19 cellular contexts compared by ENCODE assay signal in genomic region chr6:31721351-31722020, GRCh38. TPM values are rescaled to one million over a fixed set of nuclear protein-coding genes. Genes with fewer than 3 reads are reported as not detected.
A peak's percentile ranks its signal among the peaks of the same experiment; 100 is the strongest.
DNase-seq lines count a peak whose midpoint lies in the region; ATAC-seq and TF ChIP-seq lines count a peak whose summit lies in the region.
"Had no signal": no experiment of that assay in that cellular context is flagged by ENCODE, and none has a peak within 500 bp of the region (broad histone marks: within the 10 kb centered on the region; RNA-seq: fewer than 3 reads in every experiment).

Gene LY6G6C (minus strand): TSS chr6:31721746. CDS start chr6:31721679, 67 bp downstream.

- TF ChIP-seq EP300 in upper lobe of left lung (IDR thresholded peaks at IDR 0.05) = no peak

- H3K4me3 Mint-ChIP-seq in Calu3 (ENCODE audit: low read depth, unreplicated experiment) (no peak within 1 kb of the TSS), neural progenitor cell (peak within 1 kb of the TSS; percentile 33)

- ATAC-seq in upper lobe of left lung (ENCODE audit: low FRiP score in 2 of 2) (no peak), HG02588 (IDR thresholded peaks at IDR 0.05; ENCODE audit: unreplicated experiment) (no peak)
- ATAC-seq: SK-N-SH treated with all-trans-retinoic acid at 6 μM for 48 hours had no signal

- H4K20me1 ChIP-seq in BLaER1 (peaks cover 23% of the 10 kb centered on the region), neural progenitor cell (ENCODE audit: low read depth) (no peaks in the 10 kb centered on the region)

- H3K9ac ChIP-seq in BLaER1 (no peak within 1 kb of the TSS), neural progenitor cell (no peak within 1 kb of the TSS)
- H3K9ac ChIP-seq: KMS-11 had no signal

- H3K4me2 ChIP-seq in BLaER1 (peak within 1 kb of the TSS; percentile 99), neural progenitor cell (no peak within 1 kb of the TSS)
- H3K4me2 ChIP-seq: KMS-11 had no signal

- H3K27me3 Mint-ChIP-seq in Calu3 (ENCODE audit: unreplicated experiment) (peaks cover 15% of the 10 kb centered on the region), neural progenitor cell (ENCODE audit: insufficient read depth, low read depth) (peaks cover 11% of the 10 kb centered on the region)

- no peak within 1 kb of the TSS for H2AFZ ChIP-seq in neural progenitor cell (replicated peaks)

- WGBS in esophagus, 2 donors = 83 to 89% methylated on average over 4 of the region's 4 CpGs
- 87 to 90% methylated on average over 4 of the region's 4 CpGs for WGBS in upper lobe of left lung, 2 donors

- H3K27ac ChIP-seq in BLaER1 (peak within 1 kb of the TSS; percentile 66; the same call in 1 of the 2 replicates), esophagus (ENCODE audit: low read depth in 2 of 2, low read length in 1 of 2) (peak within 1 kb of the TSS; percentile 21 to 97), neural progenitor cell (no peak within 1 kb of the TSS), upper lobe of left lung (no peak within 1 kb of the TSS)
- H3K27ac ChIP-seq: KMS-11 had no signal

- H3K9me3 ChIP-seq in BLaER1 (no peaks in the 10 kb centered on the region), esophagus (ENCODE audit: control insufficient read depth in 2 of 2, insufficient read depth in 1 of 2, low read depth in 1 of 2, low read length in 1 of 2) (no peaks in the 10 kb centered on the region), neural progenitor cell (ENCODE audit: low read depth) (no peaks in the 10 kb centered on the region), upper lobe of left lung (no peaks in the 10 kb centered on the region), BE2C (no peaks in the 10 kb centered on the region)

- H3K36me3 Mint-ChIP-seq in Calu3 (ENCODE audit: insufficient read depth, unreplicated experiment) (peaks cover 13% of the 10 kb centered on the region), neural progenitor cell (peaks cover 15% of the 10 kb centered on the region)

- H3K79me2 ChIP-seq in neural progenitor cell (ENCODE audit: low read depth) = no peaks in the 10 kb centered on the region

- TF ChIP-seq POLR2A in upper lobe of left lung (IDR thresholded peaks at IDR 0.05) = no peak

- H3K9me3 Mint-ChIP-seq in Calu3 (ENCODE audit: low read depth, unreplicated experiment) = no peaks in the 10 kb centered on the region
- H3K9me3 Mint-ChIP-seq in neural progenitor cell = no peaks in the 10 kb centered on the region

- TF ChIP-seq CTCF in Calu3 (IDR thresholded peaks at IDR 0.05; ENCODE audit: unreplicated experiment) (no peak), neural progenitor cell (IDR thresholded peaks at IDR 0.05) (no peak), upper lobe of left lung (IDR thresholded peaks at IDR 0.05) (no peak), BE2C (IDR thresholded peaks at IDR 0.05; ENCODE audit: low read depth, low read length) (no peak)

- H3K4me1 Mint-ChIP-seq in Calu3 (ENCODE audit: low read depth, unreplicated experiment) (peaks cover 34% of the 10 kb centered on the region), neural progenitor cell (peaks cover 17% of the 10 kb centered on the region)

- CTCF ChIA-PET in Calu3 (lab: Charles Lee) = interaction anchor here (1.3 kb wide), 1 partner anchor 18 kb away, joined by 3 read pairs; the partner anchor contains the start of gene ABHD16A

- DNase-seq in Calu3 (no peak), neural progenitor cell (ENCODE audit: low spot score) (no peak), upper lobe of left lung (no peak), BE2C (no peak), NCI-H446 treated with DMSO at 0.1 percent for 48 hours (lab: John Stamatoyannopoulos, UW) (no peak)
- DNase-seq: DMS153, MM.1S, NCI-H1105, NCI-H1694 treated with DMSO at 0.1 percent for 48 hours, NCI-H446, NCI-H748 treated with DMSO at 0.1 percent for 48 hours, SHP77 had no signal

- peaks cover 16% of the 10 kb centered on the region for H3F3A ChIP-seq in neural progenitor cell (ENCODE audit: low read depth)

- H3K27ac Mint-ChIP-seq in Calu3 (ENCODE audit: unreplicated experiment) (peak within 1 kb of the TSS; percentile 0), neural progenitor cell (no peak within 1 kb of the TSS)

- peaks cover 53% of the 10 kb centered on the region for H3K4me1 ChIP-seq in BLaER1
- H3K4me1 ChIP-seq in esophagus (ENCODE audit: control insufficient read depth in 2 of 2, insufficient read depth in 2 of 2, low read length in 1 of 2) = peaks cover 0 to 25% of the 10 kb centered on the region in 2 donors
- H3K4me1 ChIP-seq in neural progenitor cell = no peaks in the 10 kb centered on the region
- H3K4me1 ChIP-seq in upper lobe of left lung = peaks cover 8 to 19% (median 11%) of the 10 kb centered on the region in 4 donors
- no peaks in the 10 kb centered on the region; the same call in 1 of the 2 replicates for H3K4me1 ChIP-seq in BE2C

- H3K36me3 ChIP-seq in BLaER1 (peaks cover 19% of the 10 kb centered on the region), esophagus (ENCODE audit: control insufficient read depth in 2 of 2, insufficient read depth in 2 of 2, low read length in 1 of 2) (no peaks in the 10 kb centered on the region), neural progenitor cell (no peaks in the 10 kb centered on the region), upper lobe of left lung (peaks cover 0 to 7% (median 0%) of the 10 kb centered on the region in 4 donors), BE2C (no peaks in the 10 kb centered on the region)

- intact Hi-C loops in Calu3 (cut with micrococcal nuclease; ENCODE audit: unreplicated experiment) = no loop called here

- H3K27me3 ChIP-seq in BLaER1 (no peaks in the 10 kb centered on the region), esophagus (ENCODE audit: control insufficient read depth in 1 of 2, insufficient read depth in 2 of 2, low read length in 2 of 2) (no peaks in the 10 kb centered on the region), neural progenitor cell (no peaks in the 10 kb centered on the region), upper lobe of left lung (no peaks in the 10 kb centered on the region), BE2C (no peaks in the 10 kb centered on the region)

- no TSS peak for BruUV-seq in Calu3 (replicated peaks; lab: Mats Ljungman, UMichigan)

- H3K4me3 ChIP-seq in BLaER1 (no peak within 1 kb of the TSS), esophagus (ENCODE audit: low read depth in 1 of 2, low read length in 2 of 2) (no peak within 1 kb of the TSS), neural progenitor cell (no peak within 1 kb of the TSS), upper lobe of left lung (no peak within 1 kb of the TSS), BE2C (ENCODE audit: low read depth, low read length) (no peak within 1 kb of the TSS)

RNA-seq across cellular contexts. Expression of gene LY6G6C, which starts in this region (rescaled TPM):
- total RNA-seq in Calu3 (2022) (1.0 TPM in 1 of 2 replicates, not detected in the other), neural progenitor cell (ENCODE audit: low replicate concordance) (not detected in 2 replicates), upper lobe of left lung (under 1 TPM in 1 of 6 donors, not detected in 5; 0.23 TPM)
- 10 to 100 TPM; 17.2 to 21.9 TPM for polyA plus RNA-seq in esophagus
- not detected for polyA plus RNA-seq in BE2C (2012; ENCODE audit: insufficient read depth, insufficient read length, low read depth)
- polyA plus RNA-seq: AG04450, BJ had no signal

Comparison
In these comparisons a context has a peak if more than half of its experiments do, and no peak if none do; other contexts are left out.
1. H3K27ac ChIP-seq: peak in BLaER1 (single experiment) and esophagus (2 of 2); none in neural progenitor cell (single experiment) and upper lobe of left lung (0 of 4).